In genomic region chr20:64160536-64161495, GRCh38 we compare ENCODE assay signal across 21 cellular contexts. TPM values are rescaled to one million over a fixed set of nuclear protein-coding genes. Genes with fewer than 3 reads are reported as not detected.
DNase-seq lines count a peak whose midpoint lies in the region; ATAC-seq and TF ChIP-seq lines count a peak whose summit lies in the region.
"Had no signal": no experiment of that assay in that cellular context is flagged by ENCODE, and none has a peak within 500 bp of the region (broad histone marks: within the 10 kb centered on the region; RNA-seq: fewer than 3 reads in every experiment).

No MANE protein-coding gene starts in this region.

- H3K36me3 Mint-ChIP-seq in WTC11, result no peaks in the 10 kb centered on the region

- DNase-seq in NCI-H2227 (lab: John Stamatoyannopoulos, UW; ENCODE audit: unreplicated experiment) (peak; percentile 49), NCI-H2227 treated with DMSO at 0.1 percent for 48 hours (lab: John Stamatoyannopoulos, UW) (no peak), NCI-H187 (lab: John Stamatoyannopoulos, UW) (peak; percentile 68 to 96), WTC11 (ENCODE audit: low spot score) (no peak), pons (ENCODE audit: low spot score) (no peak), cortex of kidney (lab: John Stamatoyannopoulos, UW) (no peak)
- DNase-seq: activated CD4-positive, alpha-beta T cell treated with anti-CD3 and anti-CD28 coated beads for 1 hour; activated naive CD4-positive, alpha-beta T cell treated with anti-CD3 and anti-CD28 coated beads, Interleukin-2, amount 50 U/mL, for 16 hours; CD4-positive, alpha-beta T cell; dorsolateral prefrontal cortex; GDM1; left colon; NK-92 treated with Interleukin-12 subunit alpha and Interleukin-12 subunit beta, amount 100 ng/mL, for 24 hours; stimulated activated naive CD8-positive, alpha-beta T cell treated with anti-CD3 and anti-CD28 coated beads, Interleukin-15, Interleukin-2, amounts not matched to agents 100 U/mL and 50 U/mL, for 24 hours; T-helper 17 cell had no signal

- H3K27me3 Mint-ChIP-seq in WTC11 (ENCODE audit: low read depth), result peaks cover 37% of the 10 kb centered on the region

- CTCF ChIA-PET in WTC11 (lab: Charles Lee), result interaction anchor here (0.6 to 2.7 kb wide), 4 partner anchors 11 to 154 kb away, joined by 3 to 13 read pairs (median 5); no protein-coding TSS in a partner anchor

- H3K9me3 Mint-ChIP-seq in WTC11, result no peaks in the 10 kb centered on the region
- H3K9me3 Mint-ChIP-seq: CD4-positive, alpha-beta T cell had no signal

- peak overlapping the region; percentile 39 for H3K4me3 ChIP-seq in neuron (ENCODE audit: low read length)
- H3K4me3 ChIP-seq: A549, hepatocyte had no signal

- no peak for TF ChIP-seq CTCF in WTC11 (IDR thresholded peaks at IDR 0.05)

- no peaks in the 10 kb centered on the region for H3K9me3 ChIP-seq in neuron (ENCODE audit: low read length)
- H3K9me3 ChIP-seq: A549 had no signal

- H3K4me1 Mint-ChIP-seq in WTC11, result peaks cover 67% of the 10 kb centered on the region

- no peak overlapping the region for H2AFZ ChIP-seq in neuron (ENCODE audit: low read depth, low read length)
- H2AFZ ChIP-seq: hepatocyte had no signal

- no peaks in the 10 kb centered on the region for H3K36me3 ChIP-seq in neuron (ENCODE audit: insufficient read depth, low read length)
- H3K36me3 ChIP-seq: brain microvascular endothelial cell had no signal

- H3K27me3 ChIP-seq in neuron (ENCODE audit: insufficient read depth, low read length), result peaks cover 17% of the 10 kb centered on the region

- POLR2A ChIA-PET in WTC11 (lab: Charles Lee), result no interaction called here

- no peak; the same call in 1 of the 2 replicates for ATAC-seq in WTC11
- no peak for ATAC-seq in HG03439 (IDR thresholded peaks at IDR 0.05; ENCODE audit: unreplicated experiment)
- ATAC-seq: stimulated activated naive CD8-positive, alpha-beta T cell treated with anti-CD3 and anti-CD28 coated beads, Interleukin-15, Interleukin-2, amounts not matched to agents 100 U/mL and 50 U/mL, for 24 hours had no signal

- peaks cover 62% of the 10 kb centered on the region for H3K4me1 ChIP-seq in neuron (ENCODE audit: insufficient read depth, low read length)
- H3K4me1 ChIP-seq: A549 had no signal

- peak overlapping the region; percentile 58 for H3K4me3 Mint-ChIP-seq in WTC11
- H3K4me3 Mint-ChIP-seq: CD4-positive, alpha-beta T cell; T-helper 17 cell had no signal

- H3K27ac Mint-ChIP-seq in WTC11, result no peak overlapping the region
- H3K27ac Mint-ChIP-seq: CD4-positive, alpha-beta T cell; T-helper 17 cell had no signal

TF ChIP-seq in WTC11, 78 proteins besides CTCF, POLR2A, EP300 and RAD21:
- TF ChIP-seq SP1 (CRISPR knock-in tag; conservative IDR thresholded peaks at IDR 0.05), result no peak
- TF ChIP-seq RORB (CRISPR knock-in tag; IDR thresholded peaks at IDR 0.05), result no peak
- no peak for TF ChIP-seq NFE2L1 (CRISPR knock-in tag; IDR thresholded peaks at IDR 0.05)
- no peak for TF ChIP-seq MAX (CRISPR knock-in tag; IDR thresholded peaks at IDR 0.05)

RNA-seq across cellular contexts. Expression of gene MYT1, which starts 3.4 kb away (rescaled TPM):
- 1.9 to 4.3 TPM (median 2.0 TPM) in 3 replicates for total RNA-seq in WTC11 (2021)
- total RNA-seq: T-helper 17 cell had no signal

RNA-seq across cellular contexts. Expression of gene NPBWR2, which starts 53.5 kb away (rescaled TPM):
- total RNA-seq in WTC11 (2021), result not detected in 3 replicates
- total RNA-seq: hepatocyte, left colon, T-helper 17 cell, ureter had no signal

Comparison
In these comparisons a context has a peak if more than half of its experiments do, and no peak if none do; other contexts are left out.
1. DNase-seq: peak in NCI-H2227 (single experiment) and NCI-H187 (2 of 2); none in NCI-H2227 treated with DMSO at 0.1 percent for 48 hours (single experiment), WTC11 (single experiment), pons (single experiment) and cortex of kidney (single experiment).